In the genomic region with DNA sequence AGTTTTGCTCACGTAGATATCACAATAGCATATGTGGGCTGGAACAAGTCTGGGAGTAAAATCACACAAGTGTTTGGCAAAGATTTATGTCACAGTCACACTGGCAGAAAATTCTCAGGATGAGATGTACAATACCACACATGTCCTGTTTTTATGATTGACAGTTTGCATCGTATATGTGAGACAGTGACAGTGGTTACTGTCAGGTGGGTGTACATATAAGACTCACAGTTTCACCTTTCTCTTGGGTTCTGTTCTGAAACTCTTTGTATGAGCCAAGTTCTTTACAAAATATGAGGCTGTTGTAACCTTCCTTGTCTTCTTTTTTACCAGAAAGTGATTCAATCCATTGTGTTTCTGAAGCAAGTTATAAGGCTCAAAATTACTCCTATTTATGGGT, we compare ENCODE assay signal across 24 cellular contexts.
"Had no signal": no experiment of that assay in that cellular context is flagged by ENCODE, and none has a peak within 500 bp of the region (broad histone marks: within the 10 kb centered on the region; RNA-seq: fewer than 3 reads in every experiment).

No MANE protein-coding gene starts in this region.

- H3K27ac Mint-ChIP-seq: dendritic cell treated with granulocyte-macrophage colony-stimulating factor and Interleukin-4, amounts not matched to agents 40 ng/mL and 50 ng/mL, for 4 days; effector memory CD8-positive, alpha-beta T cell; endodermal cell; mesothelial cell of epicardium; naive B cell had no signal

- ATAC-seq: effector memory CD8-positive, alpha-beta T cell; esophagus mucosa; gastrocnemius medialis; heart right ventricle; left cardiac atrium; left lung; left ventricle myocardium superior; lower lobe of right lung; mucosa of descending colon had no signal

- H3K36me3 Mint-ChIP-seq: mesothelial cell of epicardium, naive B cell had no signal

- H3K4me1 Mint-ChIP-seq: endodermal cell, mesothelial cell of epicardium, naive B cell had no signal

- H3K4me3 Mint-ChIP-seq: dendritic cell treated with granulocyte-macrophage colony-stimulating factor and Interleukin-4, amounts not matched to agents 40 ng/mL and 50 ng/mL, for 4 days; effector memory CD8-positive, alpha-beta T cell; endodermal cell; mesothelial cell of epicardium; naive B cell had no signal

- H3K9me3 Mint-ChIP-seq: dendritic cell treated with granulocyte-macrophage colony-stimulating factor and Interleukin-4, amounts not matched to agents 40 ng/mL and 50 ng/mL, for 4 days; effector memory CD8-positive, alpha-beta T cell; endodermal cell; mesothelial cell of epicardium; naive B cell had no signal

- H3K27me3 Mint-ChIP-seq: dendritic cell treated with granulocyte-macrophage colony-stimulating factor and Interleukin-4, amounts not matched to agents 40 ng/mL and 50 ng/mL, for 4 days; effector memory CD8-positive, alpha-beta T cell; naive B cell had no signal

- DNase-seq: colonic mucosa; cortex of kidney; effector CD8-positive, alpha-beta T cell; effector memory CD8-positive, alpha-beta T cell; endodermal cell; erythroblast; esophagus squamous epithelium; foreskin fibroblast; foreskin melanocyte; gastrocnemius medialis; glutamatergic neuron; head of caudate nucleus; heart right ventricle; hippocampal formation; left cardiac atrium; left lung; left ventricle myocardium superior; lower lobe of right lung; mesenchymal stem cell; mucosa of descending colon; naive B cell had no signal
